In genomic region chr18:79800353-79801180, GRCh38 we compare ENCODE assay signal across 19 cellular contexts. TPM values are rescaled to one million over a fixed set of nuclear protein-coding genes. Genes with fewer than 3 reads are reported as not detected.
"Had no signal": no experiment of that assay in that cellular context is flagged by ENCODE, and none has a peak within 500 bp of the region (broad histone marks: within the 10 kb centered on the region; RNA-seq: fewer than 3 reads in every experiment).

No MANE protein-coding gene starts in this region.

- ATAC-seq: activated naive CD8-positive, alpha-beta T cell treated with anti-CD3 and anti-CD28 coated beads, Interleukin-2, amount 50 U/mL, for 24 hours; left cardiac atrium; pancreas; stimulated activated naive CD8-positive, alpha-beta T cell treated with anti-CD3 and anti-CD28 coated beads, Interleukin-15, amount 100 ng/mL, for 72 hours had no signal

- H3K9me3 ChIP-seq: ascending aorta, esophagus squamous epithelium, pancreas, SK-N-SH, thoracic aorta had no signal

- H3K9me3 Mint-ChIP-seq: activated B cell treated with CpG ODN at 0.5 μM for 24 hours; activated naive CD8-positive, alpha-beta T cell treated with anti-CD3 and anti-CD28 coated beads, Interleukin-2, amount 50 U/mL, for 24 hours; stimulated activated naive CD8-positive, alpha-beta T cell treated with anti-CD3 and anti-CD28 coated beads, Interleukin-15, amount 100 ng/mL, for 72 hours; T-helper 1 cell treated with Interleukin-12 subunit alpha and Interleukin-12 subunit beta and Interleukin-4 antibody, amounts not matched to agents 30 μg/mL and 1 μg/mL, for 36 hours had no signal

- DNase-seq: activated B cell treated with CpG ODN at 0.5 μM for 24 hours; activated CD4-positive, alpha-beta T cell treated with anti-CD3 and anti-CD28 coated beads, Interleukin-2, amount 50 U/mL, for 1 hour; activated gamma-delta T cell; activated naive CD8-positive, alpha-beta T cell treated with anti-CD3 and anti-CD28 coated beads, Interleukin-2, amount 50 U/mL, for 24 hours; activated T-cell treated with anti-CD3 and anti-CD28 coated beads for 4 hours; esophagus squamous epithelium; foreskin fibroblast; immature natural killer cell; left cardiac atrium; retina; SK-N-SH; stimulated activated naive CD8-positive, alpha-beta T cell treated with anti-CD3 and anti-CD28 coated beads, Interleukin-15, amount 100 ng/mL, for 72 hours had no signal

- H3K4me3 ChIP-seq: ascending aorta, esophagus squamous epithelium, pancreas, thoracic aorta had no signal

- H3K36me3 ChIP-seq: ascending aorta, esophagus squamous epithelium, pancreas, thoracic aorta had no signal

- H3K9me2 ChIP-seq: SK-N-SH had no signal

- H3K27ac ChIP-seq: ascending aorta, esophagus squamous epithelium, pancreas, thoracic aorta had no signal

- H3K4me3 Mint-ChIP-seq: activated naive CD8-positive, alpha-beta T cell treated with anti-CD3 and anti-CD28 coated beads, Interleukin-2, amount 50 U/mL, for 24 hours; immature natural killer cell; T-helper 1 cell treated with Interleukin-12 subunit alpha and Interleukin-12 subunit beta and Interleukin-4 antibody, amounts not matched to agents 30 μg/mL and 1 μg/mL, for 36 hours had no signal

- H3K4me2 ChIP-seq: SK-N-SH had no signal

- H3K27ac Mint-ChIP-seq: activated B cell treated with CpG ODN at 0.5 μM for 24 hours; activated naive CD8-positive, alpha-beta T cell treated with anti-CD3 and anti-CD28 coated beads, Interleukin-2, amount 50 U/mL, for 24 hours; immature natural killer cell; stimulated activated naive CD8-positive, alpha-beta T cell treated with anti-CD3 and anti-CD28 coated beads, Interleukin-15, amount 100 ng/mL, for 72 hours; T-helper 1 cell treated with Interleukin-12 subunit alpha and Interleukin-12 subunit beta and Interleukin-4 antibody, amounts not matched to agents 30 μg/mL and 1 μg/mL, for 36 hours had no signal

- H3K9ac ChIP-seq: SK-N-SH had no signal

RNA-seq across cellular contexts. Expression of gene KCNG2, which starts 2.8 kb away (rescaled TPM):
- total RNA-seq: activated B cell treated with CpG ODN at 0.5 μM for 24 hours; activated CD8-positive, alpha-beta memory T cell treated with anti-CD3 and anti-CD28 coated beads for 36 hours; ascending aorta; mucosa of gallbladder had no signal
- polyA plus RNA-seq: immature natural killer cell, neural cell, pancreas, SK-N-SH had no signal
